Comparison of ENCODE assay signal across 14 cellular contexts in the genomic region with DNA sequence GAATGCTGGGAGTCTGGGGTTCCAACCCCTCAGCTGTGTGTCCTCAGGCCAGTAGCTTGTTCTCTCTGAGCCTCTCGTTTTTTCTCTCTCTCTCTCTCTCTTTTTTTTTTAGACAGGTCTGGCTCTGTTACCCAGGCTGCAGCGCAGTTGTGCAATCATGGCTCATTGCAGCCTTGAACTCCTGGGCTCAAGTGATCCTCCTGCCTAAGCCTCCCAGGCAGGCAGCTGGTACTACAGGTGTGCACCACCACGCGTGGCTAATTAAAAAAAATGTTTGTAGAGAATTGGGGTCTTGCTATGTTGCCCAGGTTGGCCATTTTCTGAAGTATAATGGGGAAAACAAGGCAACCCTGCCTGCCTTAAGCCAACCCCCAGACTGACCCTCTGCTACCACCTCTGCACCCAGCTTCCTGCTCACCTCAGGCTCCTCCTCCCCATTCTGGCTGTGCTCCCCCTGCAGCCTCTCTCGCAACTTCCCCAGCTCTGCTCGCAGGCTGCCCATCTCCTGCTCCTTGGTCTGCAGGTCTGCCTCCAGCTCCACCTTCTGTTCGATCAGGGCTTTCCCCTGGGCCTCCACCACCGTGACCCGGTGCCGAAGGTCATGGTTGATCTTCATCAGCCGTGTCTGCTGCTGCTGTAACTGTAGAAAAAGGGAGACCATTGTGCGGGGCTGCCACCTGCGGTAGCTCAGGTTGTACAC.
"Had no signal": no experiment of that assay in that cellular context is flagged by ENCODE, and none has a peak within 500 bp of the region (broad histone marks: within the 10 kb centered on the region; RNA-seq: fewer than 3 reads in every experiment).

No MANE protein-coding gene starts in this region.

- H3K4me3 ChIP-seq: breast epithelium, right atrium auricular region, thyroid gland, uterus had no signal

- H3K27me3 ChIP-seq: breast epithelium, foreskin keratinocyte, right atrium auricular region, thyroid gland, uterus had no signal

- H3K36me3 ChIP-seq: breast epithelium, uterus had no signal

- H3K4me1 ChIP-seq: breast epithelium, foreskin keratinocyte, thyroid gland, uterus had no signal

- ATAC-seq: foreskin keratinocyte, natural killer cell had no signal

- H3K9me3 ChIP-seq: breast epithelium, right atrium auricular region, thyroid gland, uterus had no signal

- DNase-seq: activated CD4-positive, alpha-beta T cell treated with anti-CD3 and anti-CD28 coated beads, Interleukin-2, amount 10 ng/mL, durations not matched to agents 7 days and 5 days; activated CD4-positive, CD25-positive, alpha-beta regulatory T cell; activated effector memory CD4-positive, alpha-beta T cell treated with anti-CD3 and anti-CD28 coated beads, Interleukin-2, amount 50 U/mL, for 16 hours; activated naive CD8-positive, alpha-beta T cell treated with anti-CD3 and anti-CD28 coated beads, Interleukin-2, amount 10 ng/mL, durations not matched to agents 7 days and 5 days; activated T-cell treated with anti-CD3 and anti-CD28 coated beads, Interleukin-2, amount 50 U/mL, for 1 hour; aorta; foreskin keratinocyte; head of caudate nucleus; natural killer cell; small intestine; thyroid gland; uterus had no signal

- H3K27ac ChIP-seq: breast epithelium, foreskin keratinocyte, right atrium auricular region, thyroid gland, uterus had no signal
